ENCODE assay signal across 12 cellular contexts in genomic region chr14:54651018-54651351, GRCh38.
DNase-seq lines count a peak whose midpoint lies in the region; ATAC-seq and TF ChIP-seq lines count a peak whose summit lies in the region.
"Had no signal": no experiment of that assay in that cellular context is flagged by ENCODE, and none has a peak within 500 bp of the region (broad histone marks: within the 10 kb centered on the region; RNA-seq: fewer than 3 reads in every experiment).

No MANE protein-coding gene starts in this region.

- H3K4me3 ChIP-seq in heart left ventricle (peak overlapping the region in 1 of 12 donors; percentile 23), osteoblast (ENCODE audit: insufficient read depth, low read length) (peak overlapping the region; percentile 14), vagina (no peak overlapping the region)

- H3K79me2 ChIP-seq in osteoblast (ENCODE audit: insufficient read depth, low read length) = peaks cover 40% of the 10 kb centered on the region

- H3K27ac ChIP-seq in heart left ventricle (peak overlapping the region; percentile 82 to 90 (median 86)), epithelial cell of prostate (peak overlapping the region; percentile 92), osteoblast (ENCODE audit: low read depth, low read length) (peak overlapping the region; percentile 98), vagina (peak overlapping the region; percentile 93)

- TF ChIP-seq CTCF in heart left ventricle (IDR thresholded peaks at IDR 0.05) = no peak
- no peak for TF ChIP-seq CTCF in osteoblast (IDR thresholded peaks at IDR 0.05; ENCODE audit: extremely low read depth, low read depth, low read length)
- TF ChIP-seq CTCF in vagina (IDR thresholded peaks at IDR 0.05) = no peak

- peaks cover 19 to 97% (median 73%) of the 10 kb centered on the region in 12 donors for H3K4me1 ChIP-seq in heart left ventricle
- H3K4me1 ChIP-seq in osteoblast (ENCODE audit: insufficient read depth, low read length) = peaks cover 50% of the 10 kb centered on the region
- peaks cover 63% of the 10 kb centered on the region for H3K4me1 ChIP-seq in vagina

- H3K4me2 ChIP-seq in osteoblast (ENCODE audit: insufficient read depth, low read length) = peak overlapping the region; percentile 73

- no peaks in the 10 kb centered on the region for H3K36me3 ChIP-seq in heart left ventricle
- H3K36me3 ChIP-seq in osteoblast (ENCODE audit: insufficient read depth, low read length) = no peaks in the 10 kb centered on the region
- no peaks in the 10 kb centered on the region for H3K36me3 ChIP-seq in vagina

- H3K27me3 ChIP-seq in heart left ventricle = no peaks in the 10 kb centered on the region
- no peaks in the 10 kb centered on the region for H3K27me3 ChIP-seq in osteoblast (ENCODE audit: insufficient read depth, low read length)
- no peaks in the 10 kb centered on the region for H3K27me3 ChIP-seq in vagina

- DNase-seq in heart left ventricle (no peak), Right ventricle myocardium superior (no peak), epithelial cell of prostate (ENCODE audit: low read depth, low spot score) (no peak), osteoblast (ENCODE audit: insufficient read length, low spot score, missing footprints) (no peak), vagina (ENCODE audit: extremely low spot score in 2 of 2) (no peak), retina (no peak), NCI-H1694 (lab: John Stamatoyannopoulos, UW) (no peak)
- DNase-seq: activated T-cell treated with anti-CD3 and anti-CD28 coated beads for 4 hours; naive B cell; NCI-H187 treated with DMSO at 0.1 percent for 48 hours; stimulated activated CD4-positive, alpha-beta T cell treated with anti-CD3 and anti-CD28 coated beads, Interleukin-4, amount 100 ng/mL, for 4 hours had no signal

- TF ChIP-seq POLR2A in heart left ventricle (IDR thresholded peaks at IDR 0.05) = no peak
- TF ChIP-seq POLR2A in vagina (IDR thresholded peaks at IDR 0.05) = no peak

- intact Hi-C loops in heart left ventricle (cut with DNase I) = loop anchor here in 6 of 10 donors (2.0 to 5.0 kb wide), 4 partner anchors 34 to 84 kb away; partner anchors contain the start of gene SAMD4A (in 3 of the 6)
- intact Hi-C loops in Right ventricle myocardium superior (cut with DNase I) = no loop called here
- intact Hi-C loops in vagina (cut with DNase I) = no loop called here

- 59 to 70% (median 64%) methylated on average over 4 of the region's 4 CpGs for WGBS in heart left ventricle, 4 donors

- H4K20me1 ChIP-seq in osteoblast (ENCODE audit: insufficient read depth, low read length) = no peaks in the 10 kb centered on the region

- H3K9me3 ChIP-seq in heart left ventricle (no peaks in the 10 kb centered on the region), osteoblast (ENCODE audit: low read depth, low read length) (no peaks in the 10 kb centered on the region), vagina (no peaks in the 10 kb centered on the region)

- H2AFZ ChIP-seq in osteoblast (ENCODE audit: low read length) = no peak overlapping the region

- ATAC-seq in heart left ventricle (no peak), Right ventricle myocardium superior (ENCODE audit: poor library complexity) (no peak), HG03354 (IDR thresholded peaks at IDR 0.05; ENCODE audit: poor library complexity, severe bottlenecking, unreplicated experiment) (no peak)

Comparison
In these comparisons a context has a peak if more than half of its experiments do, and no peak if none do; other contexts are left out.
1. intact Hi-C loops: an anchor here in heart left ventricle (2.0 to 5.0 kb wide); none called in Right ventricle myocardium superior and vagina.